In the genomic region with DNA sequence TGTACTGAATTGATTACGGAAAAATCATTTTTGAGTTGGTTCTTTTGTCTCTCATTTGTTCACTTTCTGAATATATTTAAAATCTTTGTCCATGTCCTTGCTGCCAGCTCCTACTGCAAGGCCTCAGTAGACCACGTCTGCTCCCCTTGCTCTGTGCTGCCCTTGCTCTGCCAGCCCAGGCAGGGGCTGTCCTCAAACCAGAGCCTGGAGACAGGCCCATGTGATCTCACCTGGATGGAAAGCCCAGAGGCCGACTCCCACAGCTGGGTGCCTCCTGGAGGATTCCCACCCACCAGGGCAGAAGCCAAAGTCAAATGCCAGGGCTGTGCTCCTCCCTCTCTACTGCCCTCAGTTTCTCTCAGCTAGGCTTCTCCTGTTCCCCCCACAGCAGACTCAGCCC, we compare ENCODE assay signal across 5 cellular contexts.
"Had no signal": no experiment of that assay in that cellular context is flagged by ENCODE, and none has a peak within 500 bp of the region (broad histone marks: within the 10 kb centered on the region; RNA-seq: fewer than 3 reads in every experiment).

No MANE protein-coding gene starts in this region.

- H3K9me3 ChIP-seq: HAP-1 had no signal

- H3K36me3 Mint-ChIP-seq: IgD-negative memory B cell had no signal

- H3K36me3 ChIP-seq: HAP-1 had no signal

- H3K4me1 ChIP-seq: HAP-1 had no signal

- H3K27me3 Mint-ChIP-seq: IgD-negative memory B cell had no signal

- H3K27ac ChIP-seq: HL-60 had no signal

- DNase-seq: GOT3, HFFc6 had no signal

- H3K4me1 Mint-ChIP-seq: IgD-negative memory B cell had no signal

- H3K4me3 Mint-ChIP-seq: HFFc6, IgD-negative memory B cell had no signal

- H3K27ac Mint-ChIP-seq: HFFc6, IgD-negative memory B cell had no signal

- H3K4me3 ChIP-seq: HAP-1 had no signal

- H3K9me3 Mint-ChIP-seq: HFFc6, IgD-negative memory B cell had no signal
